Comparison of ENCODE assay signal across 1 cellular context in genomic region chr5:81194633-81195333, GRCh38.
TF ChIP-seq lines count a peak whose summit lies in the region.

No MANE protein-coding gene starts in this region.

TF ChIP-seq in HEK293, 187 proteins besides CTCF, POLR2A, EP300 and RAD21 (continued from another document):
- TF ChIP-seq TSHZ1 (tag by site-specific recombination; IDR thresholded peaks at IDR 0.05; ENCODE audit: borderline replicate concordance) (no peak), ZNF335 (tag by site-specific recombination; conservative IDR thresholded peaks at IDR 0.05) (0 out of 2 replicates have a peak, but pooled peaks have one; percentile 18), ZBTB26 (tag by site-specific recombination; optimal IDR thresholded peaks at IDR 0.05) (no peak), ZNF18 (tag by site-specific recombination; IDR thresholded peaks at IDR 0.05) (no peak), ZNF626 (tag by site-specific recombination; IDR thresholded peaks at IDR 0.05) (no peak), ZNF561 (tag by site-specific recombination; IDR thresholded peaks at IDR 0.05; ENCODE audit: borderline replicate concordance) (peak; percentile 76), ZNF544 (tag by site-specific recombination; IDR thresholded peaks at IDR 0.05) (no peak), ZNF404 (tag by site-specific recombination; IDR thresholded peaks at IDR 0.05) (no peak), ZFP69B (tag by site-specific recombination; IDR thresholded peaks at IDR 0.05) (peak; percentile 90), ZXDB (tag by site-specific recombination; IDR thresholded peaks at IDR 0.05) (peak; percentile 77), ZBTB48 (tag by site-specific recombination; IDR thresholded peaks at IDR 0.05) (0 out of 2 replicates have a peak, but pooled peaks have one; percentile 22), ZNF121 (tag by site-specific recombination; IDR thresholded peaks at IDR 0.05) (no peak), GFI1B (tag by site-specific recombination; IDR thresholded peaks at IDR 0.05) (no peak), ZNF692 (tag by site-specific recombination; IDR thresholded peaks at IDR 0.05) (peak; percentile 91), ZNF473 (tag by site-specific recombination; IDR thresholded peaks at IDR 0.05) (no peak), ZBTB17 (tag by site-specific recombination; IDR thresholded peaks at IDR 0.05) (peak; percentile 63; the same call in 1 of the 2 replicates), ZSCAN30 (tag by site-specific recombination; IDR thresholded peaks at IDR 0.05) (0 out of 2 replicates have a peak, but pooled peaks have one; percentile 50), ZNF660 (tag by site-specific recombination; IDR thresholded peaks at IDR 0.05) (peak; percentile 46; the same call in 1 of the 2 replicates), ZNF157 (tag by site-specific recombination; IDR thresholded peaks at IDR 0.05) (no peak), ZNF10 (tag by site-specific recombination; IDR thresholded peaks at IDR 0.05) (0 out of 2 replicates have a peak, but pooled peaks have one; percentile 30), SP7 (tag by site-specific recombination; IDR thresholded peaks at IDR 0.05) (peak; percentile 70), ZNF211 (tag by site-specific recombination; IDR thresholded peaks at IDR 0.05; ENCODE audit: low read depth) (no peak), ZBTB10 (tag by site-specific recombination; IDR thresholded peaks at IDR 0.05) (no peak), SETDB1 (IDR thresholded peaks at IDR 0.05; ENCODE audit: insufficient read length, low read length) (peak; percentile 41)
- TF ChIP-seq, protein P1, sequence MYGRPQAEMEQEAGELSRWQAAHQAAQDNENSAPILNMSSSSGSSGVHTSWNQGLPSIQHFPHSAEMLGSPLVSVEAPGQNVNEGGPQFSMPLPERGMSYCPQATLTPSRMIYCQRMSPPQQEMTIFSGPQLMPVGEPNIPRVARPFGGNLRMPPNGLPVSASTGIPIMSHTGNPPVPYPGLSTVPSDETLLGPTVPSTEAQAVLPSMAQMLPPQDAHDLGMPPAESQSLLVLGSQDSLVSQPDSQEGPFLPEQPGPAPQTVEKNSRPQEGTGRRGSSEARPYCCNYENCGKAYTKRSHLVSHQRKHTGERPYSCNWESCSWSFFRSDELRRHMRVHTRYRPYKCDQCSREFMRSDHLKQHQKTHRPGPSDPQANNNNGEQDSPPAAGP (tag by site-specific recombination; IDR thresholded peaks at IDR 0.05) = 0 out of 2 replicates have a peak, but pooled peaks have one; percentile 20
- TF ChIP-seq, protein P2, sequence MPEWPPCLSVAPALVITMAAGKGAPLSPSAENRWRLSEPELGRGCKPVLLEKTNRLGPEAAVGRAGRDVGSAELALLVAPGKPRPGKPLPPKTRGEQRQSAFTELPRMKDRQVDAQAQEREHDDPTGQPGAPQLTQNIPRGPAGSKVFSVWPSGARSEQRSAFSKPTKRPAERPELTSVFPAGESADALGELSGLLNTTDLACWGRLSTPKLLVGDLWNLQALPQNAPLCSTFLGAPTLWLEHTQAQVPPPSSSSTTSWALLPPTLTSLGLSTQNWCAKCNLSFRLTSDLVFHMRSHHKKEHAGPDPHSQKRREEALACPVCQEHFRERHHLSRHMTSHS (tag by site-specific recombination; IDR thresholded peaks at IDR 0.05) = no peak
- TF ChIP-seq, protein P3, sequence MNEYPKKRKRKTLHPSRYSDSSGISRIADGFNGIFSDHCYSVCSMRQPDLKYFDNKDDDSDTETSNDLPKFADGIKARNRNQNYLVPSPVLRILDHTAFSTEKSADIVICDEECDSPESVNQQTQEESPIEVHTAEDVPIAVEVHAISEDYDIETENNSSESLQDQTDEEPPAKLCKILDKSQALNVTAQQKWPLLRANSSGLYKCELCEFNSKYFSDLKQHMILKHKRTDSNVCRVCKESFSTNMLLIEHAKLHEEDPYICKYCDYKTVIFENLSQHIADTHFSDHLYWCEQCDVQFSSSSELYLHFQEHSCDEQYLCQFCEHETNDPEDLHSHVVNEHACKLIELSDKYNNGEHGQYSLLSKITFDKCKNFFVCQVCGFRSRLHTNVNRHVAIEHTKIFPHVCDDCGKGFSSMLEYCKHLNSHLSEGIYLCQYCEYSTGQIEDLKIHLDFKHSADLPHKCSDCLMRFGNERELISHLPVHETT (tag by site-specific recombination; IDR thresholded peaks at IDR 0.05) = no peak
- TF ChIP-seq, protein P4, sequence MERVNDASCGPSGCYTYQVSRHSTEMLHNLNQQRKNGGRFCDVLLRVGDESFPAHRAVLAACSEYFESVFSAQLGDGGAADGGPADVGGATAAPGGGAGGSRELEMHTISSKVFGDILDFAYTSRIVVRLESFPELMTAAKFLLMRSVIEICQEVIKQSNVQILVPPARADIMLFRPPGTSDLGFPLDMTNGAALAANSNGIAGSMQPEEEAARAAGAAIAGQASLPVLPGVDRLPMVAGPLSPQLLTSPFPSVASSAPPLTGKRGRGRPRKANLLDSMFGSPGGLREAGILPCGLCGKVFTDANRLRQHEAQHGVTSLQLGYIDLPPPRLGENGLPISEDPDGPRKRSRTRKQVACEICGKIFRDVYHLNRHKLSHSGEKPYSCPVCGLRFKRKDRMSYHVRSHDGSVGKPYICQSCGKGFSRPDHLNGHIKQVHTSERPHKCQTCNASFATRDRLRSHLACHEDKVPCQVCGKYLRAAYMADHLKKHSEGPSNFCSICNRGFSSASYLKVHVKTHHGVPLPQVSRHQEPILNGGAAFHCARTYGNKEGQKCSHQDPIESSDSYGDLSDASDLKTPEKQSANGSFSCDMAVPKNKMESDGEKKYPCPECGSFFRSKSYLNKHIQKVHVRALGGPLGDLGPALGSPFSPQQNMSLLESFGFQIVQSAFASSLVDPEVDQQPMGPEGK (tag by site-specific recombination; IDR thresholded peaks at IDR 0.05) = peak; percentile 24; the same call in 1 of the 2 replicates
